In genomic region chr2:171143670-171144062, GRCh38 we compare ENCODE assay signal across 17 cellular contexts. TPM values are rescaled to one million over a fixed set of nuclear protein-coding genes. Genes with fewer than 3 reads are reported as not detected.
DNase-seq lines count a peak whose midpoint lies in the region; ATAC-seq, FAIRE-seq and TF ChIP-seq lines count a peak whose summit lies in the region.
"Had no signal": no experiment of that assay in that cellular context is flagged by ENCODE, and none has a peak within 500 bp of the region (broad histone marks: within the 10 kb centered on the region; RNA-seq: fewer than 3 reads in every experiment).

No MANE protein-coding gene starts in this region.

- no peak overlapping the region for H3K9ac ChIP-seq in GM12878 (ENCODE audit: control insufficient read depth, insufficient read depth, low read length)
- no peak overlapping the region for H3K9ac ChIP-seq in smooth muscle cell (ENCODE audit: low read depth)
- H3K9ac ChIP-seq: KMS-11 had no signal

- H3K4me2 ChIP-seq in GM12878 (ENCODE audit: control insufficient read depth, insufficient read depth) (no peak overlapping the region), smooth muscle cell (no peak overlapping the region)
- H3K4me2 ChIP-seq: KMS-11 had no signal

- H3K27me3 Mint-ChIP-seq in osteocyte (ENCODE audit: unreplicated experiment) = no peaks in the 10 kb centered on the region

- H3K27ac Mint-ChIP-seq in osteocyte (ENCODE audit: unreplicated experiment) = peak overlapping the region; percentile 19
- H3K27ac Mint-ChIP-seq: CD8-positive, alpha-beta T cell had no signal

- H3F3A ChIP-seq in smooth muscle cell (ENCODE audit: low read depth) = no peaks in the 10 kb centered on the region

- CTCF ChIA-PET in HEK293T (lab: Yijun Ruan, JAX) = no interaction called here
- CTCF ChIA-PET in GM12878 (lab: Yijun Ruan, JAX) = interaction anchor here (0.6 to 1.5 kb wide), 4 partner anchors 8 to 272 kb away, joined by 3 to 6 read pairs (median 4); no protein-coding TSS in a partner anchor

- intact Hi-C loops in GM12878 (cut with micrococcal nuclease; ENCODE audit: unreplicated experiment) = no loop called here

- TF ChIP-seq CTCF in D721Med (IDR thresholded peaks at IDR 0.05; ENCODE audit: insufficient read depth, missing control alignments) = no peak
- TF ChIP-seq CTCF in GM12878 (IDR thresholded peaks at IDR 0.05 in 2 of 3, conservative IDR thresholded peaks at IDR 0.05 in 1 of 3; ENCODE audit: control insufficient read depth in 2 of 3, extremely low read depth in 1 of 3, insufficient read depth in 1 of 3, low read depth in 3 of 3, low read length in 3 of 3) = no peak
- TF ChIP-seq CTCF in osteocyte (IDR thresholded peaks at IDR 0.05) = no peak
- no peak for TF ChIP-seq CTCF in smooth muscle cell (IDR thresholded peaks at IDR 0.05; ENCODE audit: borderline replicate concordance, insufficient read depth, poor library complexity, severe bottlenecking)

- BruUV-seq in GM12878 (replicated peaks; lab: Mats Ljungman, UMichigan) = TSS peak; percentile 4

- TF ChIP-seq RAD21 in GM12878 (IDR thresholded peaks at IDR 0.05; ENCODE audit: insufficient read depth, low read depth, low read length) = no peak

- peaks cover 15% of the 10 kb centered on the region; the same call in 1 of the 2 replicates for H3K4me1 ChIP-seq in GM12878 (ENCODE audit: control insufficient read depth, insufficient read depth, low read length)
- peaks cover 25% of the 10 kb centered on the region for H3K4me1 ChIP-seq in smooth muscle cell (ENCODE audit: low read depth)

- H2AFZ ChIP-seq in GM12878 (ENCODE audit: control insufficient read depth, low read depth, low read length) = no peak overlapping the region
- H2AFZ ChIP-seq in smooth muscle cell (ENCODE audit: low read depth) = no peak overlapping the region

- H3K36me3 ChIP-seq in GM12878 (ENCODE audit: control insufficient read depth in 2 of 2, insufficient read depth in 2 of 2, low read length in 1 of 2) (peaks cover 0 to 2% of the 10 kb centered on the region in 2 experiments; a peak in 1 of 4 replicates), smooth muscle cell (ENCODE audit: low read depth) (no peaks in the 10 kb centered on the region)

- no peak for TF ChIP-seq EP300 in GM12878 (IDR thresholded peaks at IDR 0.05; ENCODE audit: borderline replicate concordance in 1 of 2, control insufficient read depth in 1 of 2, low read depth in 2 of 2, low read length in 2 of 2)

- H3K9me3 Mint-ChIP-seq in osteocyte (ENCODE audit: unreplicated experiment) = no peaks in the 10 kb centered on the region
- H3K9me3 Mint-ChIP-seq: CD8-positive, alpha-beta T cell had no signal

- H3K4me3 ChIP-seq in GM12878 (no peak overlapping the region), smooth muscle cell (no peak overlapping the region)

- RAD21 ChIA-PET in GM12878 (lab: Charles Lee; ENCODE audit: unreplicated experiment) = interaction anchor here (0.6 to 1.0 kb wide), 2 partner anchors 181 to 964 kb away, joined by 3 to 5 read pairs; no protein-coding TSS in a partner anchor

- SMC1A ChIA-PET in GM12878 (lab: Charles Lee; ENCODE audit: uncharacterized antibody, unreplicated experiment) = interaction anchor here (0.7 to 5.2 kb wide), 4 partner anchors 9 to 267 kb away, joined by 3 to 64 read pairs (median 4); no protein-coding TSS in a partner anchor

- H3K4me3 Mint-ChIP-seq in osteocyte (ENCODE audit: unreplicated experiment) = no peak overlapping the region
- H3K4me3 Mint-ChIP-seq: CD8-positive, alpha-beta T cell had no signal

- H3K79me2 ChIP-seq in GM12878 (ENCODE audit: control insufficient read depth, insufficient read depth, low read length) (peaks cover 99% of the 10 kb centered on the region), smooth muscle cell (ENCODE audit: low read depth) (peaks cover 98% of the 10 kb centered on the region)

- H4K20me1 ChIP-seq in GM12878 (ENCODE audit: control insufficient read depth, insufficient read depth) (peaks cover 12% of the 10 kb centered on the region), smooth muscle cell (ENCODE audit: low read depth) (peaks cover 98% of the 10 kb centered on the region)

- in situ Hi-C loops in GM12878 (cut with MboI) = no loop called here

- peak; percentile 58 for FAIRE-seq in D721Med (lab: Jason Lieb, UNC)
- FAIRE-seq in GM12878 (lab: Jason Lieb, UNC) = no peak

- POLR2A ChIA-PET in HEK293T (lab: Yijun Ruan, JAX) = no interaction called here
- POLR2A ChIA-PET in GM12878 (lab: Charles Lee) = interaction anchor here (0.6 to 1.2 kb wide), 7 partner anchors 9 to 215 kb away, joined by 3 to 7 read pairs (median 3); partner anchors contain the start of gene GORASP2

- no peak for TF ChIP-seq POLR2A in GM12878 (IDR thresholded peaks at IDR 0.05; ENCODE audit: low read depth, low read length)

- no peak for ATAC-seq in GM12878
- ATAC-seq: CD8-positive, alpha-beta T cell had no signal

- no peak for DNase-seq in D721Med (ENCODE audit: insufficient read length, low spot score)
- no peak for DNase-seq in HEK293T (ENCODE audit: extremely low spot score)
- DNase-seq in GM12878 (ENCODE audit: low read depth, low spot score) = no peak
- no peak for DNase-seq in osteocyte (ENCODE audit: extremely low spot score, unreplicated experiment)
- no peak for DNase-seq in HuH-7 (ENCODE audit: low spot score)
- no peak for DNase-seq in NCI-H524 treated with DMSO at 0.1 percent for 48 hours (lab: John Stamatoyannopoulos, UW)
- DNase-seq in smooth muscle cell (lab: John Stamatoyannopoulos, UW; ENCODE audit: unreplicated experiment) = no peak
- DNase-seq: Calu3; CD8-positive, alpha-beta T cell; GDM1; NCI-H1105; NCI-H2029 treated with DMSO at 0.1 percent for 48 hours; NCI-H345; NCI-H524; Right ventricle myocardium superior had no signal

- WGBS in GM12878 (ENCODE audit: insufficient coverage, insufficient replicate concordance, low lambda C conversion rate, missing lambda C conversion rate) = 98% methylated on average over 2 of the region's 2 CpGs
- 92% methylated on average over 2 of the region's 2 CpGs for WGBS in smooth muscle cell (ENCODE audit: low lambda C conversion rate)

- H3K27ac ChIP-seq in GM12878 (ENCODE audit: control insufficient read depth, insufficient read depth) = no peak overlapping the region
- no peak overlapping the region for H3K27ac ChIP-seq in smooth muscle cell (ENCODE audit: low read depth)
- H3K27ac ChIP-seq: HL-60, KMS-11 had no signal

- H3K4me1 Mint-ChIP-seq in osteocyte (ENCODE audit: unreplicated experiment) = peaks cover 56% of the 10 kb centered on the region

- peaks cover 5% of the 10 kb centered on the region for H3K36me3 Mint-ChIP-seq in osteocyte (ENCODE audit: unreplicated experiment)

- no peaks in the 10 kb centered on the region for H3K27me3 ChIP-seq in GM12878 (replicated peaks in 1 of 2; ENCODE audit: control insufficient read depth in 2 of 2, insufficient read depth in 2 of 2, low read length in 1 of 2)
- H3K27me3 ChIP-seq in smooth muscle cell (ENCODE audit: low read depth) = no peaks in the 10 kb centered on the region

- H3K9me3 ChIP-seq in GM12878 (replicated peaks; ENCODE audit: control insufficient read depth, insufficient read depth, low read length) (no peaks in the 10 kb centered on the region; the same call in 1 of the 3 replicates), smooth muscle cell (replicated peaks; ENCODE audit: low read depth) (no peaks in the 10 kb centered on the region)

TF ChIP-seq in HEK293T, 16 proteins besides CTCF, POLR2A, EP300 and RAD21 (continues in another document):
- TF ChIP-seq CTBP1 (IDR thresholded peaks at IDR 0.05; ENCODE audit: borderline replicate concordance) (no peak), ELF4 (IDR thresholded peaks at IDR 0.05) (no peak), ZNF384 (IDR thresholded peaks at IDR 0.05) (0 out of 2 replicates have a peak, but pooled peaks have one; percentile 3)

TF ChIP-seq in GM12878, 131 proteins besides CTCF, POLR2A, EP300 and RAD21 (continues in another document):
- TF ChIP-seq BHLHE40 (IDR thresholded peaks at IDR 0.05; ENCODE audit: borderline replicate concordance in 1 of 2, low read depth in 2 of 2, low read length in 1 of 2) = no peak
- TF ChIP-seq FOXK2 (IDR thresholded peaks at IDR 0.05) = no peak
- TF ChIP-seq, protein P1, sequence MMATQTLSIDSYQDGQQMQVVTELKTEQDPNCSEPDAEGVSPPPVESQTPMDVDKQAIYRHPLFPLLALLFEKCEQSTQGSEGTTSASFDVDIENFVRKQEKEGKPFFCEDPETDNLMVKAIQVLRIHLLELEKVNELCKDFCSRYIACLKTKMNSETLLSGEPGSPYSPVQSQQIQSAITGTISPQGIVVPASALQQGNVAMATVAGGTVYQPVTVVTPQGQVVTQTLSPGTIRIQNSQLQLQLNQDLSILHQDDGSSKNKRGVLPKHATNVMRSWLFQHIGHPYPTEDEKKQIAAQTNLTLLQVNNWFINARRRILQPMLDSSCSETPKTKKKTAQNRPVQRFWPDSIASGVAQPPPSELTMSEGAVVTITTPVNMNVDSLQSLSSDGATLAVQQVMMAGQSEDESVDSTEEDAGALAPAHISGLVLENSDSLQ (IDR thresholded peaks at IDR 0.05) = no peak
- no peak for TF ChIP-seq SREBF1 (IDR thresholded peaks at IDR 0.05; ENCODE audit: low read length)
- TF ChIP-seq PML (IDR thresholded peaks at IDR 0.05; ENCODE audit: low read length) = no peak
- TF ChIP-seq ZNF622 (IDR thresholded peaks at IDR 0.05) = no peak

RNA-seq across cellular contexts. Expression of gene TLK1, which starts 17.0 kb away (rescaled TPM):
- 122 and 146 TPM in 2 replicates for total RNA-seq in GM12878 (2013; cell fraction: nucleolus; rRNA removed)
- total RNA-seq in GM12878 (2014; rRNA removed) (25.1 and 29.0 TPM in 2 replicates), GM12878 (2014; rRNA removed; fragmentation: Illumina TruSeq; extraction: Trizol) (48.4 and 51.6 TPM in 2 replicates), GM12878 (2021) (122 TPM in 2 replicates), osteocyte (84.3 and 86.5 TPM in 2 replicates), smooth muscle cell (14.4 and 20.0 TPM in 2 replicates)
- 21.4 TPM for polyA plus RNA-seq in GM12878 (2011; ENCODE audit: low read depth)
- polyA plus RNA-seq in GM12878 (2011; rRNA removed) (50.2 and 77.0 TPM in 2 replicates), GM12878 (2014; fragmentation: Illumina TruSeq; extraction: Trizol) (79.9 and 99.5 TPM in 2 replicates), GM12878 (2014; fragmentation: Nextera tagmentation; extraction: Ambion mirVana) (100 to 1,000 TPM in 1 of 2 experiments, 10 to 100 TPM in 1; 42.5 to 126 TPM), GM12878 (2014; rRNA removed) (26.3 and 28.4 TPM in 2 replicates), GM12878 (2016; fragmentation: Nextera tagmentation; extraction: Ambion mirVana) (10 to 100 TPM; 64.4 to 71.3 TPM), smooth muscle cell (3.2 and 6.4 TPM in 2 replicates)
- polyA plus RNA-seq in GM12878 (2011; cell fraction: cytosol; rRNA removed) = 13.1 and 18.1 TPM in 2 replicates
- polyA plus RNA-seq in GM12878 (2011; cell fraction: nucleus; rRNA removed) = 21.7 and 25.4 TPM in 2 replicates
- polyA plus RNA-seq in GM12878 (2012) = 43.7 and 60.4 TPM in 2 replicates
- 39.4 and 60.5 TPM in 2 replicates for polyA minus RNA-seq in GM12878 (2011; rRNA and poly(A)+ RNA removed)
- polyA minus RNA-seq in GM12878 (2011; cell fraction: cytosol; rRNA and poly(A)+ RNA removed) = 31.0 and 41.9 TPM in 2 replicates
- 38.4 and 75.1 TPM in 2 replicates for polyA minus RNA-seq in GM12878 (2011; cell fraction: nucleus; rRNA and poly(A)+ RNA removed)
